1 cellular context compared by ENCODE assay signal in the genomic region with DNA sequence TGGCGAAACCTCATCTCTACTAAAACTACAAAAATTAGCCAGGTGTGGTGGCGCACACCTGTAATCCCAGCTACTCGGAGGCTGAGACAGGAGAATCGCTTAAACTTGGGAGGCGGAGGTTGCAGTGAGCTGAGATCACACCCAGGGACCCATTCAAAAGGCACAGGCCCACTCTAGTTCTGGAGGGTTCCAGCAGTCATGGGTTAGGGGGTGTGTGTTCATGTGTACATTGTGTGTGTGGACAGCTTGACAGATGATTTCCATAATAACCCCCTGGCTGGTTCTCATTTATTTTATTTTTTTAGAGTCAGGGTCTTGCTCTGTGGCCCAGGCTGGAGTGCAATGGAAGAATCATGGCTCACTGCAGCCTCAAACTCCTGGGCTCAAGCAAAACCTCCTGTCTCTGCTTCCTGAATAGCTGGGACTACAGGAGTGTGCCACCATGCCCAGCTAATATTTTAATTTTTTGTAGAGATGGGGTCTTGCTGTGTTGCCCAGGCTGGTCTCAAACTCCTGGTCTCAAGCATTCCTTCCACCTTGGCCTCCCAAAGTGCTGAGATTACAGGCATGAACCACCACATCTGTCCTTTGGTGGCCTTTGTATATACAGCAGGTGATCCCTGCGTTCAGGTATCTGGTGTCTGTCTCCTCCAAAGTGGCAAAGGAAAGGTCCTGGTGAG. TPM values are rescaled to one million over a fixed set of nuclear protein-coding genes. Genes with fewer than 3 reads are reported as not detected.
"Had no signal": no experiment of that assay in that cellular context is flagged by ENCODE, and none has a peak within 500 bp of the region (broad histone marks: within the 10 kb centered on the region; RNA-seq: fewer than 3 reads in every experiment).

No MANE protein-coding gene starts in this region.

RNA-seq across cellular contexts. Expression of a gene that starts 39.3 kb away (rescaled TPM):
- total RNA-seq: ascending aorta had no signal
